Comparison of ENCODE assay signal across 1 cellular context in genomic region chr2:55420901-55421300, GRCh38.
TF ChIP-seq lines count a peak whose summit lies in the region.

No MANE protein-coding gene starts in this region.

TF ChIP-seq in SK-N-SH, 30 proteins besides CTCF, POLR2A, EP300 and RAD21 (continued from another document):
- TF ChIP-seq IRF3 (IDR thresholded peaks at IDR 0.05; ENCODE audit: low read depth, low read length) (no peak), RCOR1 (IDR thresholded peaks at IDR 0.05; ENCODE audit: low read length) (no peak), USF2 (IDR thresholded peaks at IDR 0.05; ENCODE audit: borderline replicate concordance, low read depth, low read length) (no peak), TAF1 (IDR thresholded peaks at IDR 0.05; ENCODE audit: borderline replicate concordance, low read depth, low read length) (no peak), NFIC (IDR thresholded peaks at IDR 0.05; ENCODE audit: borderline replicate concordance) (no peak)
